In genomic region chr12:67649165-67650126, GRCh38 we compare ENCODE assay signal across 8 cellular contexts. TPM values are rescaled to one million over a fixed set of nuclear protein-coding genes. Genes with fewer than 3 reads are reported as not detected.
A peak's percentile ranks its signal among the peaks of the same experiment; 100 is the strongest.
DNase-seq lines count a peak whose midpoint lies in the region; ATAC-seq and TF ChIP-seq lines count a peak whose summit lies in the region.

No MANE protein-coding gene starts in this region.

- POLR2A ChIA-PET in WTC11 (lab: Charles Lee): interaction anchor here (1.0 kb wide), 1 partner anchor 272 kb away, joined by 3 read pairs; no protein-coding TSS in a partner anchor

- peak overlapping the region; percentile 97 for H3K4me3 Mint-ChIP-seq in WTC11

- peaks cover 42% of the 10 kb centered on the region for H3K4me1 Mint-ChIP-seq in WTC11

- peak overlapping the region; percentile 93; the same call in 1 of the 2 replicates for H3K27ac Mint-ChIP-seq in WTC11

- H3K27me3 Mint-ChIP-seq in WTC11 (ENCODE audit: low read depth): no peaks in the 10 kb centered on the region

- peaks cover 13% of the 10 kb centered on the region for H3K36me3 Mint-ChIP-seq in WTC11

- DNase-seq in C1 segment of cervical spinal cord (lab: John Stamatoyannopoulos, UW): peak in 8 of 14 donors; percentile 13 to 65 (median 49)
- peak; percentile 53 for DNase-seq in WTC11 (ENCODE audit: low spot score)
- peak; percentile 77 for DNase-seq in coronary artery (ENCODE audit: low spot score)
- peak; percentile 28 for DNase-seq in medulla oblongata (ENCODE audit: extremely low spot score)
- DNase-seq in stimulated activated naive CD4-positive, alpha-beta T cell (lab: John Stamatoyannopoulos, UW): peak in 5 of 6 experiments; percentile 49 to 70 (median 55)

- ATAC-seq in GM19328 (IDR thresholded peaks at IDR 0.05; ENCODE audit: unreplicated experiment): peak; percentile 24
- ATAC-seq in HG03439 (IDR thresholded peaks at IDR 0.05; ENCODE audit: unreplicated experiment): peak; percentile 29
- peak; percentile 1; the same call in 1 of the 2 replicates for ATAC-seq in WTC11
- ATAC-seq in HG03378 (IDR thresholded peaks at IDR 0.05; ENCODE audit: unreplicated experiment): no peak

- peak overlapping the region; percentile 100 for H3K4me3 ChIP-seq in coronary artery

- TF ChIP-seq CTCF in WTC11 (IDR thresholded peaks at IDR 0.05) (no peak), coronary artery (IDR thresholded peaks at IDR 0.05) (no peak)

- CTCF ChIA-PET in WTC11 (lab: Charles Lee): interaction anchor here (1.5 kb wide), 1 partner anchor 294 kb away, joined by 4 read pairs; no protein-coding TSS in a partner anchor

- H3K9me3 Mint-ChIP-seq in WTC11: peaks cover 6% of the 10 kb centered on the region; the same call in 1 of the 2 replicates

- peak overlapping the region; percentile 82 to 99 for H3K27ac ChIP-seq in coronary artery

TF ChIP-seq in WTC11, 78 proteins besides CTCF, POLR2A, EP300 and RAD21 (continues in another document):
- TF ChIP-seq USF1 (CRISPR knock-in tag; IDR thresholded peaks at IDR 0.05): 0 out of 2 replicates have a peak, but pooled peaks have one; percentile 21
- TF ChIP-seq ZSCAN18 (CRISPR knock-in tag; IDR thresholded peaks at IDR 0.05): no peak
- TF ChIP-seq MYBL2 (CRISPR knock-in tag; IDR thresholded peaks at IDR 0.05): 0 out of 2 replicates have a peak, but pooled peaks have one; percentile 33
- no peak for TF ChIP-seq NFATC4 (CRISPR knock-in tag; IDR thresholded peaks at IDR 0.05)
- TF ChIP-seq CREM (CRISPR knock-in tag; IDR thresholded peaks at IDR 0.05): 0 out of 2 replicates have a peak, but pooled peaks have one; percentile 26
- TF ChIP-seq ZNF263 (CRISPR knock-in tag; IDR thresholded peaks at IDR 0.05; ENCODE audit: low read depth): no peak
- peak; percentile 56; the same call in 1 of the 2 replicates for TF ChIP-seq IRF1 (CRISPR knock-in tag; IDR thresholded peaks at IDR 0.05)
- 0 out of 2 replicates have a peak, but pooled peaks have one; percentile 25 for TF ChIP-seq FOXP4 (CRISPR knock-in tag; IDR thresholded peaks at IDR 0.05)
- TF ChIP-seq TEAD1 (CRISPR knock-in tag; IDR thresholded peaks at IDR 0.05): no peak
- no peak for TF ChIP-seq GABPB1 (CRISPR knock-in tag; IDR thresholded peaks at IDR 0.05)
- no peak for TF ChIP-seq SMAD4 (CRISPR knock-in tag; IDR thresholded peaks at IDR 0.05)
- 0 out of 2 replicates have a peak, but pooled peaks have one; percentile 20 for TF ChIP-seq ZNF317 (CRISPR knock-in tag; IDR thresholded peaks at IDR 0.05; ENCODE audit: borderline replicate concordance, low read depth)
- TF ChIP-seq NR2C2 (CRISPR knock-in tag; IDR thresholded peaks at IDR 0.05): no peak
- no peak for TF ChIP-seq ZNF219 (CRISPR knock-in tag; IDR thresholded peaks at IDR 0.05; ENCODE audit: borderline replicate concordance)
- no peak for TF ChIP-seq ZNF512 (CRISPR knock-in tag; IDR thresholded peaks at IDR 0.05; ENCODE audit: borderline replicate concordance)
- no peak for TF ChIP-seq JAZF1 (CRISPR knock-in tag; IDR thresholded peaks at IDR 0.05)
- 0 out of 2 replicates have a peak, but pooled peaks have one; percentile 22 for TF ChIP-seq ATF1 (CRISPR knock-in tag; IDR thresholded peaks at IDR 0.05)
- 0 out of 2 replicates have a peak, but pooled peaks have one; percentile 9 for TF ChIP-seq ETV6 (CRISPR knock-in tag; IDR thresholded peaks at IDR 0.05)
- no peak for TF ChIP-seq ZBTB21 (CRISPR knock-in tag; IDR thresholded peaks at IDR 0.05; ENCODE audit: borderline replicate concordance)
- TF ChIP-seq ERG (CRISPR knock-in tag; IDR thresholded peaks at IDR 0.05): no peak
- peak; percentile 12; the same call in 1 of the 2 replicates for TF ChIP-seq ZNF281 (CRISPR knock-in tag; IDR thresholded peaks at IDR 0.05)
- no peak for TF ChIP-seq GRHL2 (CRISPR knock-in tag; IDR thresholded peaks at IDR 0.05; ENCODE audit: insufficient replicate concordance, severe bottlenecking)

RNA-seq across cellular contexts. Expression of gene DYRK2, which starts 0.9 kb away (rescaled TPM):
- 32.7 to 38.1 TPM (median 36.1 TPM) in 3 replicates for total RNA-seq in WTC11 (2021)
